In genomic region chr2:61538920-61539559, GRCh38 we compare ENCODE assay signal across 8 cellular contexts. TPM values are rescaled to one million over a fixed set of nuclear protein-coding genes. Genes with fewer than 3 reads are reported as not detected.
DNase-seq lines count a peak whose midpoint lies in the region; ATAC-seq and TF ChIP-seq lines count a peak whose summit lies in the region.

No MANE protein-coding gene starts in this region.

- peaks cover 33% of the 10 kb centered on the region for H3K4me1 Mint-ChIP-seq in stimulated activated memory B cell treated with anti-CD40 and anti-IgM and Interleukin-4, amounts not matched to agents 10 μg/mL and 1 μg/mL and 100 μg/mL, for 72 hours

- DNase-seq in right atrium auricular region (ENCODE audit: low spot score): no peak
- no peak for DNase-seq in Right ventricle myocardium inferior (ENCODE audit: missing footprints)
- DNase-seq in NCI-H2107 (lab: John Stamatoyannopoulos, UW): peak; percentile 2
- peak; percentile 58 to 69 for DNase-seq in activated CD4-positive, alpha-beta T cell treated with anti-CD3 and anti-CD28 coated beads for 4 hours
- peak in 3 of 10 donors; percentile 30 to 42 (median 31) for DNase-seq in dorsolateral prefrontal cortex

- ATAC-seq in Right ventricle myocardium inferior (no peak), HG03139 (IDR thresholded peaks at IDR 0.05; ENCODE audit: unreplicated experiment) (no peak)
- ATAC-seq in stimulated activated memory B cell treated with anti-CD40 and anti-IgM and Interleukin-4, amounts not matched to agents 10 μg/mL and 1 μg/mL and 100 μg/mL, for 72 hours: no peak

- H3K4me1 ChIP-seq in right atrium auricular region: peaks cover 0 to 25% of the 10 kb centered on the region in 2 donors
- peaks cover 10 to 13% of the 10 kb centered on the region in 2 donors for H3K4me1 ChIP-seq in muscle layer of duodenum (ENCODE audit: control insufficient read depth in 1 of 2, insufficient read depth in 2 of 2, low read length in 2 of 2)

- no peak for TF ChIP-seq CTCF in right atrium auricular region (IDR thresholded peaks at IDR 0.05)
- no peak for TF ChIP-seq CTCF in dorsolateral prefrontal cortex (IDR thresholded peaks at IDR 0.05 in 54 of 56, conservative IDR thresholded peaks at IDR 0.05 in 2 of 56; ENCODE audit: low read depth in 1 of 56, partially characterized antibody in 56 of 56)

- H3K4me3 ChIP-seq in right atrium auricular region: peak overlapping the region; percentile 81 to 84
- H3K4me3 ChIP-seq in dorsolateral prefrontal cortex: peak overlapping the region; percentile 54 to 95 (median 78)
- peak overlapping the region; percentile 76 to 94 for H3K4me3 ChIP-seq in muscle layer of duodenum (ENCODE audit: low read depth in 1 of 2, low read length in 2 of 2)

- H3K9me3 Mint-ChIP-seq in stimulated activated memory B cell treated with anti-CD40 and anti-IgM and Interleukin-4, amounts not matched to agents 10 μg/mL and 1 μg/mL and 100 μg/mL, for 72 hours: no peaks in the 10 kb centered on the region

- H3K36me3 Mint-ChIP-seq in stimulated activated memory B cell treated with anti-CD40 and anti-IgM and Interleukin-4, amounts not matched to agents 10 μg/mL and 1 μg/mL and 100 μg/mL, for 72 hours: peaks cover 6% of the 10 kb centered on the region

- H3K27ac ChIP-seq in right atrium auricular region (peak overlapping the region; percentile 96 to 98), dorsolateral prefrontal cortex (peak overlapping the region; percentile 92 to 99 (median 98)), muscle layer of duodenum (ENCODE audit: low read length) (peak overlapping the region; percentile 98)

- H3K36me3 ChIP-seq in right atrium auricular region (no peaks in the 10 kb centered on the region), muscle layer of duodenum (ENCODE audit: control insufficient read depth in 1 of 2, insufficient read depth in 2 of 2, low read length in 2 of 2) (peaks cover 0 to 4% of the 10 kb centered on the region in 2 donors)

- intact Hi-C loops in Right ventricle myocardium inferior (cut with DNase I) (loop anchor here (1.0 to 10.0 kb wide), 7 partner anchors 68 to 313 kb away; partner anchors contain the start of genes FAM161A and USP34), dorsolateral prefrontal cortex (cut with DNase I) (loop anchor here (1.0 to 10.0 kb wide), 11 partner anchors 68 to 394 kb away; partner anchors contain the start of genes FAM161A (in 2 of the 2), USP34 (in 2 of the 2) and COMMD1 (in 1 of the 2))

- H3K9me3 ChIP-seq in right atrium auricular region: no peaks in the 10 kb centered on the region
- H3K9me3 ChIP-seq in muscle layer of duodenum (ENCODE audit: control insufficient read depth in 1 of 2, low read length in 2 of 2): no peaks in the 10 kb centered on the region

- H3K27me3 ChIP-seq in right atrium auricular region (no peaks in the 10 kb centered on the region), dorsolateral prefrontal cortex (no peaks in the 10 kb centered on the region), muscle layer of duodenum (ENCODE audit: low read depth, low read length) (no peaks in the 10 kb centered on the region)

- H3K27me3 Mint-ChIP-seq in stimulated activated memory B cell treated with anti-CD40 and anti-IgM and Interleukin-4, amounts not matched to agents 10 μg/mL and 1 μg/mL and 100 μg/mL, for 72 hours: no peaks in the 10 kb centered on the region

- H3K27ac Mint-ChIP-seq in stimulated activated memory B cell treated with anti-CD40 and anti-IgM and Interleukin-4, amounts not matched to agents 10 μg/mL and 1 μg/mL and 100 μg/mL, for 72 hours: peak overlapping the region; percentile 98

- H3K4me3 Mint-ChIP-seq in stimulated activated memory B cell treated with anti-CD40 and anti-IgM and Interleukin-4, amounts not matched to agents 10 μg/mL and 1 μg/mL and 100 μg/mL, for 72 hours: peak overlapping the region; percentile 99

RNA-seq across cellular contexts. Expression of gene XPO1, which starts 0.9 kb away (rescaled TPM):
- total RNA-seq in right atrium auricular region (10 to 100 TPM; 44.7 to 56.1 TPM), Right ventricle myocardium inferior (66.4 TPM), dorsolateral prefrontal cortex (100 to 1,000 TPM; 103 to 387 (median 148) TPM)

Comparison
In these comparisons a context has a peak if more than half of its experiments do, and no peak if none do; other contexts are left out.
1. DNase-seq: peak in NCI-H2107 (single experiment) and activated CD4-positive, alpha-beta T cell treated with anti-CD3 and anti-CD28 coated beads for 4 hours (2 of 2); none in right atrium auricular region (single experiment) and Right ventricle myocardium inferior (single experiment).
2. Peak in every context shown above with its lines, with median percentiles within 50 percentile points of each other: H3K27ac ChIP-seq and H3K4me3 ChIP-seq.